8 cellular contexts compared by ENCODE assay signal in the genomic region with DNA sequence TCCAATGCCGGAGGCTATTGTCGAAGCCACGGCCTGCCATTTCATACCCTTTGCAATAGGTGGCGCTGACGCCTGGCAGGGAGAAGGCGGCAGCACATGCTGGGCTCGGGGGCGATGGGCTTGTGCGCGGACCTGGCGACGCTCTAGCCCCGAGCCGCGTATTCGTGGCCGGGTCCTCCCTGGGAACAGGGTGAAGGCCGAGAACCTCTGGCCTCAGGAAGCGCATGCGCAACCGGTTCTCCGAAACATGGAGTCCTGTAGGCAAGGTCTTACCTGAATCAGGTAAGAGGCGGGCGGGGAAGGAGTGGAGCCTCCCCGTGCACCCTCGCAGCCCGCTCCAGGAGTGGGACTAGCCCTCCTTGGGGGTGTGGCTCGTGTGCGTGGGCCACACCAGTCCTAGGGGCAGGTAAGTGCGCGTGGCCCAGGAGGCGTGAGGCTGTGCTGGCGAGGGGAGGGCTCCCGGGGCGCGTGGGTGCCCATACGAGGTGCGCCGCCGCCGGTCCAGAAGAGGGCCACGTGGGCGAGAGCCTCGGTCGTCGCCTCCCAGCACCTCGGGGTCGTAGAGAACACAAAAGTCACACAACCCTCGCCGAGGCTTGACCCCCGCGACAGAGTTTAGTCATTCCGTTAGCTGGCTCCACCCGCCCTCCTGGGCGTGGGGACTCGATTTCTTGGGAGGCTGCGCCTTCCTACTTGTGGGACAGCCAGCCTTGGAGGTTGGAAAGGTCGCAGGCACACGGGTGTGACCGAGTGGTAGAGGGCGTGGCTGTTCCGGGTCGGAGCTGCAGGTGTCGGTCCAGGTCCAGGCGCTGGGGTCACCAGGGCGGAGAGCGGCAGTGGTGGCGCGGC. TPM values are rescaled to one million over a fixed set of nuclear protein-coding genes. Genes with fewer than 3 reads are reported as not detected.
DNase-seq lines count a peak whose midpoint lies in the region; ATAC-seq and TF ChIP-seq lines count a peak whose summit lies in the region.

No MANE protein-coding gene starts in this region.

- H3K36me3 Mint-ChIP-seq in activated CD4-positive, alpha-beta T cell treated with anti-CD3 and anti-CD28 coated beads, Interleukin-2, amount 10 ng/mL, durations not matched to agents 7 days and 5 days (ENCODE audit: low read depth) = no peaks in the 10 kb centered on the region
- H3K36me3 Mint-ChIP-seq in dendritic cell treated with granulocyte-macrophage colony-stimulating factor and Interleukin-4, amounts not matched to agents 40 ng/mL and 50 ng/mL, for 4 days (ENCODE audit: low read depth) = no peaks in the 10 kb centered on the region

- H3K27me3 ChIP-seq in lung (ENCODE audit: control insufficient read depth, insufficient read depth) = no peaks in the 10 kb centered on the region

- H3K36me3 ChIP-seq in lung (ENCODE audit: control insufficient read depth in 2 of 2, insufficient read depth in 2 of 2, low read length in 2 of 2) = no peaks in the 10 kb centered on the region

- peak in 2 of 3 experiments; percentile 35 to 64 for DNase-seq in NCI-H1417 (lab: John Stamatoyannopoulos, UW)
- no peak for DNase-seq in NCI-H1417 treated with DMSO at 0.1 percent for 48 hours (lab: John Stamatoyannopoulos, UW)
- DNase-seq in NCI-H146 (lab: John Stamatoyannopoulos, UW) = peak; percentile 96
- DNase-seq in activated CD4-positive, alpha-beta T cell treated with anti-CD3 and anti-CD28 coated beads, Interleukin-2, amount 10 ng/mL, durations not matched to agents 7 days and 5 days = peak; percentile 45
- peak; percentile 82 for DNase-seq in lung (ENCODE audit: low spot score)
- DNase-seq in stimulated activated CD8-positive, alpha-beta memory T cell treated with anti-CD3 and anti-CD28 coated beads, Interleukin-12 subunit alpha, Interleukin-12 subunit beta, amount 100 ng/mL, for 1 hour (ENCODE audit: low read depth) = peak; percentile 24

- intact Hi-C loops in dendritic cell treated with granulocyte-macrophage colony-stimulating factor and Interleukin-4, amounts not matched to agents 40 ng/mL and 50 ng/mL, for 4 days (cut with micrococcal nuclease) = loop anchor here (5.0 to 10.0 kb wide), 2 partner anchors 52 to 424 kb away; no protein-coding TSS in a partner anchor

- H3K9me3 ChIP-seq in lung (ENCODE audit: control insufficient read depth in 2 of 2, insufficient read depth in 1 of 2, low read length in 1 of 2) = no peaks in the 10 kb centered on the region

- no peaks in the 10 kb centered on the region for H3K9me3 Mint-ChIP-seq in activated CD4-positive, alpha-beta T cell treated with anti-CD3 and anti-CD28 coated beads, Interleukin-2, amount 10 ng/mL, durations not matched to agents 7 days and 5 days
- peaks cover 5% of the 10 kb centered on the region for H3K9me3 Mint-ChIP-seq in dendritic cell treated with granulocyte-macrophage colony-stimulating factor and Interleukin-4, amounts not matched to agents 40 ng/mL and 50 ng/mL, for 4 days

- TF ChIP-seq CTCF in lung (IDR thresholded peaks at IDR 0.05; ENCODE audit: control extremely low read depth, extremely low read depth) = peak; percentile 55

- 8 to 9% methylated on average over 69 of the region's 69 CpGs for WGBS in lung, 2 donors

- H3K27ac ChIP-seq in lung (ENCODE audit: low read depth in 1 of 2, low read length in 1 of 2) = peak overlapping the region in 1 of 2 donors; percentile 3

- CTCF ChIA-PET in activated CD4-positive, alpha-beta T cell treated with anti-CD3 and anti-CD28 coated beads, Interleukin-2, amount 10 ng/mL, durations not matched to agents 7 days and 5 days (lab: Charles Lee) = interaction anchor here (0.8 to 1.4 kb wide), 2 partner anchors 33 to 40 kb away, joined by 3 to 5 read pairs; no protein-coding TSS in a partner anchor

- H3K4me1 ChIP-seq in lung (ENCODE audit: control insufficient read depth in 2 of 2, insufficient read depth in 2 of 2, low read length in 2 of 2) = peaks cover 0 to 13% of the 10 kb centered on the region in 2 donors

- H3K27ac Mint-ChIP-seq in activated CD4-positive, alpha-beta T cell treated with anti-CD3 and anti-CD28 coated beads, Interleukin-2, amount 10 ng/mL, durations not matched to agents 7 days and 5 days = no peak overlapping the region
- H3K27ac Mint-ChIP-seq in dendritic cell treated with granulocyte-macrophage colony-stimulating factor and Interleukin-4, amounts not matched to agents 40 ng/mL and 50 ng/mL, for 4 days = peak overlapping the region; percentile 67

- peak overlapping the region; percentile 31 for H3K4me3 ChIP-seq in lung

- POLR2A ChIA-PET in activated CD4-positive, alpha-beta T cell treated with anti-CD3 and anti-CD28 coated beads, Interleukin-2, amount 10 ng/mL, durations not matched to agents 7 days and 5 days (lab: Charles Lee) = no interaction called here

- H3K4me3 Mint-ChIP-seq in activated CD4-positive, alpha-beta T cell treated with anti-CD3 and anti-CD28 coated beads, Interleukin-2, amount 10 ng/mL, durations not matched to agents 7 days and 5 days = peak overlapping the region; percentile 61
- H3K4me3 Mint-ChIP-seq in dendritic cell treated with granulocyte-macrophage colony-stimulating factor and Interleukin-4, amounts not matched to agents 40 ng/mL and 50 ng/mL, for 4 days = peak overlapping the region; percentile 81

- ATAC-seq in lung (ENCODE audit: insufficient read depth, low FRiP score) = peak; percentile 87
- ATAC-seq in GM21737 (IDR thresholded peaks at IDR 0.05; ENCODE audit: unreplicated experiment) = no peak

- H3K27me3 Mint-ChIP-seq in activated CD4-positive, alpha-beta T cell treated with anti-CD3 and anti-CD28 coated beads, Interleukin-2, amount 10 ng/mL, durations not matched to agents 7 days and 5 days = peaks cover 59% of the 10 kb centered on the region
- peaks cover 55% of the 10 kb centered on the region for H3K27me3 Mint-ChIP-seq in dendritic cell treated with granulocyte-macrophage colony-stimulating factor and Interleukin-4, amounts not matched to agents 40 ng/mL and 50 ng/mL, for 4 days

- peaks cover 25% of the 10 kb centered on the region for H3K4me1 Mint-ChIP-seq in activated CD4-positive, alpha-beta T cell treated with anti-CD3 and anti-CD28 coated beads, Interleukin-2, amount 10 ng/mL, durations not matched to agents 7 days and 5 days
- H3K4me1 Mint-ChIP-seq in dendritic cell treated with granulocyte-macrophage colony-stimulating factor and Interleukin-4, amounts not matched to agents 40 ng/mL and 50 ng/mL, for 4 days (ENCODE audit: low read depth) = peaks cover 46% of the 10 kb centered on the region

RNA-seq across cellular contexts. Expression of gene MEST, which starts 5.5 kb away (rescaled TPM):
- 1 to 10 TPM; 1.2 TPM for total RNA-seq in activated CD4-positive, alpha-beta T cell treated with anti-CD3 and anti-CD28 coated beads, Interleukin-2, amount 10 ng/mL, durations not matched to agents 7 days and 5 days
- 100 to 1,000 TPM in 1 of 2 donors, 10 to 100 TPM in 1; 47.9 to 195 TPM for total RNA-seq in lung
- 10 to 100 TPM; 22.3 to 91.1 TPM for polyA plus RNA-seq in lung

RNA-seq across cellular contexts. Expression of gene CEP41, which starts 45.5 kb away (rescaled TPM):
- total RNA-seq in activated CD4-positive, alpha-beta T cell treated with anti-CD3 and anti-CD28 coated beads, Interleukin-2, amount 10 ng/mL, durations not matched to agents 7 days and 5 days = 10 to 100 TPM; 18.5 to 19.6 TPM
- 10 to 100 TPM; 14.6 to 15.3 TPM for total RNA-seq in lung
- polyA plus RNA-seq in lung = 1 to 10 TPM; 3.7 to 8.6 TPM

Comparison
In these comparisons a context has a peak if more than half of its experiments do, and no peak if none do; other contexts are left out.
1. RNA of gene MEST, which starts 5.5 kb away (total RNA-seq): 47.9 to 195 TPM in lung; 1.2 TPM in activated CD4-positive, alpha-beta T cell treated with anti-CD3 and anti-CD28 coated beads, Interleukin-2, amount 10 ng/mL, durations not matched to agents 7 days and 5 days; every median in the first group is over 10 times any median in the second.